ENCODE assay signal across 16 cellular contexts in genomic region chr9:4833781-4834560, GRCh38. TPM values are rescaled to one million over a fixed set of nuclear protein-coding genes. Genes with fewer than 3 reads are reported as not detected.
A peak's percentile ranks its signal among the peaks of the same experiment; 100 is the strongest.
DNase-seq lines count a peak whose midpoint lies in the region; ATAC-seq, FAIRE-seq and TF ChIP-seq lines count a peak whose summit lies in the region.
"Had no signal": no experiment of that assay in that cellular context is flagged by ENCODE, and none has a peak within 500 bp of the region (broad histone marks: within the 10 kb centered on the region; RNA-seq: fewer than 3 reads in every experiment).

No MANE protein-coding gene starts in this region.

- peaks cover 38% of the 10 kb centered on the region for H3K4me1 Mint-ChIP-seq in activated T-cell treated with anti-CD3 and anti-CD28 coated beads, Interleukin-2, amount 50 U/mL, for 24 hours (ENCODE audit: low read depth)
- peaks cover 24% of the 10 kb centered on the region for H3K4me1 Mint-ChIP-seq in activated T-helper 17 cell treated with anti-CD3 and anti-CD28 coated beads, Interleukin-2, amount 50 U/mL, for 72 hours
- H3K4me1 Mint-ChIP-seq: WTC11 had no signal

- no peaks in the 10 kb centered on the region for H3K36me3 ChIP-seq in small intestine (ENCODE audit: control insufficient read depth in 2 of 2, insufficient read depth in 2 of 2, low read length in 2 of 2)
- H3K36me3 ChIP-seq: colonic mucosa, left lung had no signal

- H3K4me3 ChIP-seq in fibroblast of mammary gland (ENCODE audit: control insufficient read depth, low read depth, low read length) (no peak overlapping the region), small intestine (ENCODE audit: low read depth in 1 of 2, low read length in 2 of 2) (no peak overlapping the region)
- H3K4me3 ChIP-seq: colonic mucosa, left lung had no signal

- no peak for TF ChIP-seq CTCF in fibroblast of mammary gland (conservative IDR thresholded peaks at IDR 0.05; ENCODE audit: control insufficient read depth, insufficient read depth, low read depth, low read length)

- H3K27me3 Mint-ChIP-seq in activated T-cell treated with anti-CD3 and anti-CD28 coated beads, Interleukin-2, amount 50 U/mL, for 24 hours, result no peaks in the 10 kb centered on the region
- no peaks in the 10 kb centered on the region for H3K27me3 Mint-ChIP-seq in activated T-helper 17 cell treated with anti-CD3 and anti-CD28 coated beads, Interleukin-2, amount 50 U/mL, for 72 hours

- H3K4me1 ChIP-seq in small intestine (ENCODE audit: control insufficient read depth in 2 of 2, insufficient read depth in 1 of 2, low read depth in 1 of 2, low read length in 1 of 2), result no peaks in the 10 kb centered on the region
- H3K4me1 ChIP-seq: colonic mucosa had no signal

- no peaks in the 10 kb centered on the region for H3K9me3 ChIP-seq in small intestine (ENCODE audit: control insufficient read depth, low read depth)
- H3K9me3 ChIP-seq: colonic mucosa, left lung had no signal

- FAIRE-seq in small intestine (lab: Jason Lieb, UNC), result no peak
- FAIRE-seq: urothelium cell line had no signal

- no peaks in the 10 kb centered on the region for H3K9me3 Mint-ChIP-seq in activated T-cell treated with anti-CD3 and anti-CD28 coated beads, Interleukin-2, amount 50 U/mL, for 24 hours
- H3K9me3 Mint-ChIP-seq in activated T-helper 17 cell treated with anti-CD3 and anti-CD28 coated beads, Interleukin-2, amount 50 U/mL, for 72 hours, result no peaks in the 10 kb centered on the region
- H3K9me3 Mint-ChIP-seq: WTC11 had no signal

- no peak overlapping the region for H3K4me3 Mint-ChIP-seq in activated T-cell treated with anti-CD3 and anti-CD28 coated beads, Interleukin-2, amount 50 U/mL, for 24 hours
- peak overlapping the region; percentile 63 for H3K4me3 Mint-ChIP-seq in activated T-helper 17 cell treated with anti-CD3 and anti-CD28 coated beads, Interleukin-2, amount 50 U/mL, for 72 hours
- H3K4me3 Mint-ChIP-seq: WTC11 had no signal

- H3K27ac Mint-ChIP-seq in activated T-cell treated with anti-CD3 and anti-CD28 coated beads, Interleukin-2, amount 50 U/mL, for 24 hours, result peak overlapping the region; percentile 58
- H3K27ac Mint-ChIP-seq in activated T-helper 17 cell treated with anti-CD3 and anti-CD28 coated beads, Interleukin-2, amount 50 U/mL, for 72 hours, result no peak overlapping the region

- DNase-seq in activated T-cell treated with anti-CD3 and anti-CD28 coated beads, Interleukin-2, amount 50 U/mL, for 24 hours, result no peak
- no peak for DNase-seq in activated T-cell treated with anti-CD3 and anti-CD28 coated beads for 4 hours
- DNase-seq in fibroblast of mammary gland (ENCODE audit: low read depth), result peak; percentile 92
- peak; percentile 50 for DNase-seq in small intestine
- no peak for DNase-seq in retina
- no peak for DNase-seq in LoVo (ENCODE audit: low spot score)
- DNase-seq: colonic mucosa, KG1, left lung, NCI-H1694, NCI-H69, SIG-M5 had no signal

- WGBS in small intestine, 3 donors, result 86 to 89% (median 88%) methylated on average over 11 of the region's 11 CpGs

- peak; percentile 3 for ATAC-seq in activated T-helper 17 cell treated with anti-CD3 and anti-CD28 coated beads, Interleukin-2, amount 50 U/mL, for 72 hours (replicated peaks)
- ATAC-seq in GM21576 (IDR thresholded peaks at IDR 0.05; ENCODE audit: unreplicated experiment), result no peak
- ATAC-seq: WTC11 had no signal

- H3K27ac ChIP-seq in small intestine (ENCODE audit: low read depth in 1 of 2, low read length in 1 of 2), result no peak overlapping the region
- H3K27ac ChIP-seq: colonic mucosa had no signal

- no peaks in the 10 kb centered on the region for H3K27me3 ChIP-seq in small intestine (ENCODE audit: control insufficient read depth in 2 of 2, insufficient read depth in 2 of 2, low read length in 2 of 2)
- H3K27me3 ChIP-seq: colonic mucosa, left lung had no signal

- peaks cover 63% of the 10 kb centered on the region for H3K36me3 Mint-ChIP-seq in activated T-cell treated with anti-CD3 and anti-CD28 coated beads, Interleukin-2, amount 50 U/mL, for 24 hours (ENCODE audit: low read depth)
- peaks cover 51% of the 10 kb centered on the region for H3K36me3 Mint-ChIP-seq in activated T-helper 17 cell treated with anti-CD3 and anti-CD28 coated beads, Interleukin-2, amount 50 U/mL, for 72 hours (ENCODE audit: low read depth)

RNA-seq across cellular contexts. Expression of gene RCL1, which starts 41.2 kb away (rescaled TPM):
- total RNA-seq in activated T-helper 17 cell treated with anti-CD3 and anti-CD28 coated beads, Interleukin-2, amount 50 U/mL, for 72 hours, result 10 to 100 TPM; 18.9 to 38.2 TPM
- polyA plus RNA-seq in small intestine, result 10 to 100 TPM in 1 of 3 donors, 1 to 10 TPM in 2; 2.2 to 12.0 (median 5.4) TPM

Comparison
In these comparisons a context has a peak if more than half of its experiments do, and no peak if none do; other contexts are left out.
1. DNase-seq: peak in fibroblast of mammary gland (single experiment) and small intestine (single experiment); none in activated T-cell treated with anti-CD3 and anti-CD28 coated beads, Interleukin-2, amount 50 U/mL, for 24 hours (single experiment), activated T-cell treated with anti-CD3 and anti-CD28 coated beads for 4 hours (single experiment), retina (single experiment) and LoVo (single experiment).